7 cellular contexts compared by ENCODE assay signal in genomic region chrX:72308566-72309296, GRCh38. TPM values are rescaled to one million over a fixed set of nuclear protein-coding genes. Genes with fewer than 3 reads are reported as not detected.
DNase-seq lines count a peak whose midpoint lies in the region; ATAC-seq and TF ChIP-seq lines count a peak whose summit lies in the region.

No MANE protein-coding gene starts in this region.

- H3K27me3 ChIP-seq in RWPE2 (ENCODE audit: insufficient read depth, poor library complexity, severe bottlenecking) (peaks cover 38% of the 10 kb centered on the region), brain microvascular endothelial cell (replicated peaks) (peaks cover 55% of the 10 kb centered on the region), iPS-15b (ENCODE audit: control insufficient read depth, insufficient read depth, low read length) (peaks cover 57% of the 10 kb centered on the region)

- H3K4me3 ChIP-seq in Jurkat, Clone E6-1 (ENCODE audit: low read length), result peak overlapping the region; percentile 23
- H3K4me3 ChIP-seq in RWPE2 (ENCODE audit: severe bottlenecking) (no peak overlapping the region), brain microvascular endothelial cell (ENCODE audit: low read depth, low read length) (peak overlapping the region; percentile 43), iPS-15b (ENCODE audit: low read depth, low read length) (peak overlapping the region; percentile 53), retinal pigment epithelial cell (ENCODE audit: low read length) (peak overlapping the region; percentile 26)

- H3K4me1 ChIP-seq in RWPE2 (ENCODE audit: insufficient read depth, poor library complexity, severe bottlenecking), result no peaks in the 10 kb centered on the region
- peaks cover 4% of the 10 kb centered on the region for H3K4me1 ChIP-seq in iPS-15b (ENCODE audit: control insufficient read depth, insufficient read depth, low read length)

- in situ Hi-C loops in GM13977 (cut with MboI; ENCODE audit: low pct_unique_long_range_greater_than_20kb, low sequenced_read_pairs, unreplicated experiment) (no loop called here), brain microvascular endothelial cell (cut with HindIII; ENCODE audit: low pct_ligation_motif_present, low sequenced_read_pairs) (no loop called here)

- H3K9ac ChIP-seq in iPS-15b (ENCODE audit: low read depth, low read length), result no peak overlapping the region

- no peaks in the 10 kb centered on the region for H3K9me3 ChIP-seq in RWPE2 (ENCODE audit: severe bottlenecking)
- H3K9me3 ChIP-seq in iPS-15b (ENCODE audit: control insufficient read depth, insufficient read depth, low read length), result no peaks in the 10 kb centered on the region

- DNase-seq in GM13977 (ENCODE audit: low spot score) (peak; percentile 64), RWPE2 (ENCODE audit: low spot score) (no peak), brain microvascular endothelial cell (peak; percentile 63), retinal pigment epithelial cell (ENCODE audit: low read depth) (no peak), OCI-M2 (lab: John Stamatoyannopoulos, UW; ENCODE audit: unreplicated experiment) (no peak)
- peak; percentile 55 for DNase-seq in Jurkat, Clone E6-1 (ENCODE audit: low read depth, low spot score)

- no peak for TF ChIP-seq CTCF in GM13977 (IDR thresholded peaks at IDR 0.05; ENCODE audit: extremely low read depth, insufficient read depth, missing control alignments)
- no peak for TF ChIP-seq CTCF in RWPE2 (IDR thresholded peaks at IDR 0.05; ENCODE audit: poor library complexity, severe bottlenecking)
- no peak for TF ChIP-seq CTCF in brain microvascular endothelial cell (IDR thresholded peaks at IDR 0.05; ENCODE audit: low read depth, low read length, missing control alignments)
- TF ChIP-seq CTCF in retinal pigment epithelial cell (conservative IDR thresholded peaks at IDR 0.05; ENCODE audit: low read depth, low read length), result no peak

- ATAC-seq in RWPE2 (ENCODE audit: low read depth), result peak; percentile 40; the same call in 1 of the 3 replicates

- H3K36me3 ChIP-seq in RWPE2 (ENCODE audit: low read depth) (no peaks in the 10 kb centered on the region), brain microvascular endothelial cell (replicated peaks) (no peaks in the 10 kb centered on the region), iPS-15b (ENCODE audit: control insufficient read depth, insufficient read depth, low read length) (no peaks in the 10 kb centered on the region)

- H3K27ac ChIP-seq in RWPE2 (ENCODE audit: poor library complexity, severe bottlenecking) (no peak overlapping the region), brain microvascular endothelial cell (no peak overlapping the region)

RNA-seq across cellular contexts. Expression of gene CITED1, which starts 3.0 kb away (rescaled TPM):
- 4.3 TPM for polyA plus RNA-seq in Jurkat, Clone E6-1 (2012; ENCODE audit: insufficient read depth, insufficient read length)

RNA-seq across cellular contexts. Expression of gene RPS4X, which starts 31.7 kb away (rescaled TPM):
- 1,994 TPM for polyA plus RNA-seq in Jurkat, Clone E6-1 (2012; ENCODE audit: insufficient read depth, insufficient read length)

Comparison
In these comparisons a context has a peak if more than half of its experiments do, and no peak if none do; other contexts are left out.
1. DNase-seq: peak in GM13977 (single experiment), Jurkat, Clone E6-1 (single experiment) and brain microvascular endothelial cell (single experiment); none in RWPE2 (single experiment), retinal pigment epithelial cell (single experiment) and OCI-M2 (single experiment).